Comparison of ENCODE assay signal across 9 cellular contexts in the genomic region with DNA sequence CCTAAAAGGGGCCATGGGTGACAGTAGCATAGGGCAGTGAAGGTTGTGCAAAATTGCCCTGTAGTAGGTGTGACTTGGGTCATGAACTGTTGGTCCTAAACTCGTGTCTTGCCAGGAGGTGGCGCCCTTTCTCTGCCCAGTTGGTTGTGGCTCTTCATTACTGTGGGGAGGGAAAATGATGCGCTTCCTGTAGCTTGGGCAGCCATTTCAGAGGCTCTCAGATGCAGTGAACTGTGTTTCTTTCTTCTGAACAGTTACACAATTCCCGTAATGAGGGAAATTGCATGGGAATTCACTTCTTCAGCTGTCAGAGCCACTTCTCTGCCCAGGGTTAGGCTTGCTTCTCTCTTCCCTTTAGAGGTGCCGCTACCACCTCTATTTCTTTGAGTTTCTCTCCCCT.
DNase-seq lines count a peak whose midpoint lies in the region; ATAC-seq and TF ChIP-seq lines count a peak whose summit lies in the region.
"Had no signal": no experiment of that assay in that cellular context is flagged by ENCODE, and none has a peak within 500 bp of the region (broad histone marks: within the 10 kb centered on the region; RNA-seq: fewer than 3 reads in every experiment).

No MANE protein-coding gene starts in this region.

- ATAC-seq in GM21576 (IDR thresholded peaks at IDR 0.05; ENCODE audit: unreplicated experiment) (peak; percentile 81), right lobe of liver (peak; percentile 44 to 72 (median 54))
- ATAC-seq: CD8-positive, alpha-beta T cell had no signal

- H3K9me3 ChIP-seq in OCI-LY1 (ENCODE audit: low read length) = no peaks in the 10 kb centered on the region
- H3K9me3 ChIP-seq in right lobe of liver = no peaks in the 10 kb centered on the region

- no peaks in the 10 kb centered on the region for H3F3A ChIP-seq in OCI-LY1 (ENCODE audit: insufficient read depth, low read length)

- H3K27me3 ChIP-seq in KMS-11 (ENCODE audit: insufficient read depth, low read depth) (no peaks in the 10 kb centered on the region), OCI-LY1 (ENCODE audit: insufficient read depth, low read length) (no peaks in the 10 kb centered on the region), right lobe of liver (no peaks in the 10 kb centered on the region)

- H3K79me2 ChIP-seq in KMS-11 (ENCODE audit: insufficient read depth, low read depth) (no peaks in the 10 kb centered on the region), OCI-LY1 (ENCODE audit: insufficient read depth, low read length) (no peaks in the 10 kb centered on the region)

- no peaks in the 10 kb centered on the region for H3K9me2 ChIP-seq in OCI-LY1 (ENCODE audit: low read depth, low read length)

- H3K9ac ChIP-seq in KMS-11 (no peak overlapping the region), OCI-LY1 (ENCODE audit: low read length) (no peak overlapping the region)

- no peaks in the 10 kb centered on the region for H3K36me3 Mint-ChIP-seq in brain
- H3K36me3 Mint-ChIP-seq: CD8-positive, alpha-beta T cell had no signal

- H4K20me1 ChIP-seq in KMS-11 (ENCODE audit: insufficient read depth) (no peaks in the 10 kb centered on the region), OCI-LY1 (ENCODE audit: insufficient read depth, low read length) (no peaks in the 10 kb centered on the region)

- H3K4me1 ChIP-seq in KMS-11 (ENCODE audit: low read depth, poor library complexity, severe bottlenecking) (peaks cover 15% of the 10 kb centered on the region), OCI-LY1 (ENCODE audit: insufficient read depth, low read length, severe bottlenecking) (no peaks in the 10 kb centered on the region), right lobe of liver (no peaks in the 10 kb centered on the region)

- H3K4me3 Mint-ChIP-seq in brain = peak overlapping the region in 2 of 5 experiments; percentile 46 to 74
- H3K4me3 Mint-ChIP-seq: CD8-positive, alpha-beta T cell had no signal

- WGBS in right lobe of liver (ENCODE audit: insufficient coverage, low coverage, low lambda C conversion rate, missing lambda C conversion rate) = 23% methylated on average over 4 of the region's 5 CpGs

- peaks cover 33% of the 10 kb centered on the region for H3K4me1 Mint-ChIP-seq in brain

- H3K9me3 Mint-ChIP-seq in brain = peaks cover 0 to 8% (median 0%) of the 10 kb centered on the region in 5 experiments
- H3K9me3 Mint-ChIP-seq: CD8-positive, alpha-beta T cell had no signal

- H3K4me3 ChIP-seq in KMS-11 (IDR thresholded peaks at IDR 0.05; ENCODE audit: insufficient read depth, low read depth, low read length) = no peak overlapping the region
- H3K4me3 ChIP-seq in OCI-LY1 (ENCODE audit: low read depth, low read length, poor library complexity, severe bottlenecking) = no peak overlapping the region
- no peak overlapping the region for H3K4me3 ChIP-seq in right lobe of liver

- H3K27ac ChIP-seq in KMS-11 (no peak overlapping the region), OCI-LY1 (ENCODE audit: low read depth, low read length, poor library complexity, severe bottlenecking) (no peak overlapping the region), right lobe of liver (no peak overlapping the region), substantia nigra (ENCODE audit: low read depth, low read length, poor library complexity, severe bottlenecking) (no peak overlapping the region)

- peak overlapping the region in 4 of 5 experiments; percentile 44 to 96 (median 88) for H3K27ac Mint-ChIP-seq in brain
- H3K27ac Mint-ChIP-seq: CD8-positive, alpha-beta T cell had no signal

- H3K4me2 ChIP-seq in KMS-11 (no peak overlapping the region), OCI-LY1 (ENCODE audit: low read length) (peak overlapping the region; percentile 24)

- peaks cover 3% of the 10 kb centered on the region for H3K27me3 Mint-ChIP-seq in brain

- no peak for TF ChIP-seq POLR2A in right lobe of liver (IDR thresholded peaks at IDR 0.05)

- no peak overlapping the region for H2AFZ ChIP-seq in KMS-11 (ENCODE audit: low read depth)
- peak overlapping the region; percentile 60; the same call in 1 of the 2 replicates for H2AFZ ChIP-seq in OCI-LY1 (ENCODE audit: low read length)

- H3K36me3 ChIP-seq in KMS-11 (ENCODE audit: insufficient read depth) = no peaks in the 10 kb centered on the region
- no peaks in the 10 kb centered on the region for H3K36me3 ChIP-seq in OCI-LY1 (ENCODE audit: insufficient read depth, low read length)
- H3K36me3 ChIP-seq in right lobe of liver = no peaks in the 10 kb centered on the region

- peak; percentile 79 for TF ChIP-seq CTCF in KMS-11 (conservative IDR thresholded peaks at IDR 0.05; ENCODE audit: low read depth, low read length)
- peak; percentile 87 for TF ChIP-seq CTCF in OCI-LY1 (IDR thresholded peaks at IDR 0.05; ENCODE audit: low read length)
- peak; percentile 50 to 71 for TF ChIP-seq CTCF in brain (conservative IDR thresholded peaks at IDR 0.05)
- TF ChIP-seq CTCF in right lobe of liver (IDR thresholded peaks at IDR 0.05) = peak in 3 of 4 donors; percentile 31 to 48 (median 31)

- intact Hi-C loops in right lobe of liver (cut with DNase I) = no loop called here

- DNase-seq in activated CD4-positive, alpha-beta T cell treated with anti-CD3 and anti-CD28 coated beads for 24 hours (ENCODE audit: low read depth in 2 of 2) = peak; percentile 1 to 65
- no peak for DNase-seq in activated CD4-positive, alpha-beta T cell treated with anti-CD3 and anti-CD28 coated beads for 1 hour
- DNase-seq in right lobe of liver (peak in 2 of 3 donors; percentile 45 to 49), substantia nigra (lab: John Stamatoyannopoulos, UW) (peak in 26 of 49 donors; percentile 2 to 48 (median 10))

Comparison
In these comparisons a context has a peak if more than half of its experiments do, and no peak if none do; other contexts are left out.
1. CTCF ChIP-seq: peak in every context shown above with its lines; median percentile 87 in OCI-LY1; 79 in KMS-11; 60 in brain; 31 in right lobe of liver.